In genomic region chr15:43776101-43776717, GRCh38 we compare ENCODE assay signal across 8 cellular contexts. TPM values are rescaled to one million over a fixed set of nuclear protein-coding genes. Genes with fewer than 3 reads are reported as not detected.
DNase-seq lines count a peak whose midpoint lies in the region; ATAC-seq and TF ChIP-seq lines count a peak whose summit lies in the region.

No MANE protein-coding gene starts in this region.

- H3K4me1 ChIP-seq in HAP-1 (peaks cover 20% of the 10 kb centered on the region), left lung (peaks cover 0 to 32% of the 10 kb centered on the region in 2 donors)

- H3K9me3 ChIP-seq in HAP-1 (no peaks in the 10 kb centered on the region), left lung (no peaks in the 10 kb centered on the region)

- H3K27me3 Mint-ChIP-seq in brain: peaks cover 8% of the 10 kb centered on the region

- TF ChIP-seq CTCF in brain (conservative IDR thresholded peaks at IDR 0.05): no peak
- TF ChIP-seq CTCF in left lung (IDR thresholded peaks at IDR 0.05): no peak

- peaks cover 16% of the 10 kb centered on the region for H3K36me3 Mint-ChIP-seq in brain

- ATAC-seq in left lung: peak; percentile 39

- in situ Hi-C loops in HAP-1 (cut with MboI; ENCODE audit: low sequenced_read_pairs): no loop called here

- DNase-seq in NCI-H2196 (lab: John Stamatoyannopoulos, UW; ENCODE audit: unreplicated experiment) (peak; percentile 5), NCI-H2196 treated with DMSO at 0.1 percent for 48 hours (lab: John Stamatoyannopoulos, UW; ENCODE audit: unreplicated experiment) (no peak), HAP-1 (ENCODE audit: low spot score in 2 of 2) (peak in 1 of 2 experiments; percentile 58), NCI-H146 (lab: John Stamatoyannopoulos, UW) (peak; percentile 72), left lung (peak; percentile 56 to 80), substantia nigra (lab: John Stamatoyannopoulos, UW) (no peak), Ammon's horn (ENCODE audit: low spot score) (no peak)

- peaks cover 13% of the 10 kb centered on the region for H3K4me1 Mint-ChIP-seq in brain

- H3K4me3 ChIP-seq in HAP-1 (peak overlapping the region; percentile 59), left lung (peak overlapping the region; percentile 52 to 71)

- intact Hi-C loops in left lung (cut with DNase I): no loop called here

- H3K27ac ChIP-seq in left lung (peak overlapping the region; percentile 90 to 92), substantia nigra (ENCODE audit: low read depth, low read length, poor library complexity, severe bottlenecking) (peak overlapping the region; percentile 49)

- H3K27ac Mint-ChIP-seq in brain: peak overlapping the region in 4 of 5 experiments; percentile 8 to 85 (median 55)

- H3K27me3 ChIP-seq in HAP-1 (ENCODE audit: low read depth): no peaks in the 10 kb centered on the region
- no peaks in the 10 kb centered on the region for H3K27me3 ChIP-seq in left lung

- H3K36me3 ChIP-seq in HAP-1 (replicated peaks) (peaks cover 28% of the 10 kb centered on the region), left lung (peaks cover 0 to 33% of the 10 kb centered on the region in 2 donors)

- H3K4me3 Mint-ChIP-seq in brain: peak overlapping the region; percentile 85 to 92 (median 88)

- H3K9me3 Mint-ChIP-seq in brain: peaks cover 0 to 3% (median 0%) of the 10 kb centered on the region in 5 experiments

RNA-seq across cellular contexts. Expression of gene ELL3, which starts 0.6 kb away (rescaled TPM):
- polyA plus RNA-seq in brain (ENCODE audit: insufficient read depth, low read depth, low replicate concordance): 10.6 TPM
- total RNA-seq in left lung: 10 to 100 TPM in 1 of 2 donors, 1 to 10 TPM in 1; 4.4 to 14.5 TPM

RNA-seq across cellular contexts. Expression of gene SERF2, which starts 15.9 kb away (rescaled TPM):
- polyA plus RNA-seq in brain (ENCODE audit: insufficient read depth, low read depth, low replicate concordance): 789 TPM
- 1,000 to 10,000 TPM in 1 of 2 donors, 100 to 1,000 TPM in 1; 930 to 1,311 TPM for total RNA-seq in left lung

RNA-seq across cellular contexts. Expression of gene SERINC4, which starts 23.8 kb away (rescaled TPM):
- polyA plus RNA-seq in brain (ENCODE audit: insufficient read depth, low read depth, low replicate concordance): 0.22 TPM
- total RNA-seq in left lung: under 1 TPM; 0.10 to 0.12 TPM

RNA-seq across cellular contexts. Expression of gene HYPK, which starts 24.2 kb away (rescaled TPM):
- polyA plus RNA-seq in brain (ENCODE audit: insufficient read depth, low read depth, low replicate concordance): 6.7 TPM
- 10 to 100 TPM in 1 of 2 donors, 1 to 10 TPM in 1; 9.2 to 14.1 TPM for total RNA-seq in left lung

RNA-seq across cellular contexts. Expression of gene PDIA3, which starts 30.0 kb away (rescaled TPM):
- 231 TPM for polyA plus RNA-seq in brain (ENCODE audit: insufficient read depth, low read depth, low replicate concordance)
- total RNA-seq in left lung: 100 to 1,000 TPM; 518 to 633 TPM

Comparison
In these comparisons a context has a peak if more than half of its experiments do, and no peak if none do; other contexts are left out.
1. DNase-seq: peak in NCI-H2196 (single experiment), NCI-H146 (single experiment) and left lung (2 of 2); none in NCI-H2196 treated with DMSO at 0.1 percent for 48 hours (single experiment), substantia nigra (0 of 49) and Ammon's horn (single experiment).